Comparison of ENCODE assay signal across 8 cellular contexts in the genomic region with DNA sequence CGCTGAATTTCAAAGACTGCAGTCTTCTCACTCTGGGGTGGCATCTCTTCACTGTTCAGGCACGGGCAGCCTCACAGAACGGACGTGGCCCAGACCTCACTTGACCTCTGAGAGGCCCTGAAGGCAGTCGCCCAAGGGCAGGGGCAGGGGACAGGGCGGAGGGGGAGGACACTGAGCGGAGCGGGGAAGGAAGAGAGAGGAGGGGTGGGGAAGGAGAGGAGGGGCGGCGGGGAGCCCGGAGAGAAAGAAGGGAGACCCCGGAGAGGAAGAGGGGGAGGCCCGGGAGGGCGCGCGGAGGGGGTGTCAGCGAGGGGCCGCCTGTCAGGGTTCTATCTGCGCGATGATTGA. TPM values are rescaled to one million over a fixed set of nuclear protein-coding genes. Genes with fewer than 3 reads are reported as not detected.
DNase-seq lines count a peak whose midpoint lies in the region; ATAC-seq and TF ChIP-seq lines count a peak whose summit lies in the region.

No MANE protein-coding gene starts in this region.

- no peak for DNase-seq in GM06990 (ENCODE audit: extremely low read depth, insufficient read length)
- DNase-seq in PC-3: no peak
- no peak for DNase-seq in esophagus squamous epithelium (lab: John Stamatoyannopoulos, UW)
- DNase-seq in neuronal stem cell (ENCODE audit: low spot score): no peak
- DNase-seq in NCI-H1092 treated with DMSO at 0.1 percent for 48 hours (lab: John Stamatoyannopoulos, UW): no peak
- DNase-seq in effector CD4-positive, alpha-beta T cell: no peak
- DNase-seq in T-helper 9 cell: no peak
- DNase-seq in NCI-H2227 (lab: John Stamatoyannopoulos, UW; ENCODE audit: unreplicated experiment): no peak

- H2BK5ac ChIP-seq in neuronal stem cell (ENCODE audit: low read length): no peak overlapping the region

- no peak overlapping the region for H2BK120ac ChIP-seq in neuronal stem cell (ENCODE audit: low read depth, low read length)

- CTCF ChIA-PET in PC-3 (lab: Charles Lee): interaction anchor here (0.6 to 2.7 kb wide), 3 partner anchors 48 to 97 kb away, joined by 3 to 10 read pairs (median 4); partner anchors contain the start of gene COMTD1

- H3K4me2 ChIP-seq in PC-3 (ENCODE audit: low read length) (peak overlapping the region; percentile 78), neuronal stem cell (ENCODE audit: insufficient read depth, low read length, poor library complexity, severe bottlenecking) (peak overlapping the region; percentile 79)

- H4K20me1 ChIP-seq in PC-3 (ENCODE audit: low read length): no peaks in the 10 kb centered on the region

- H3K4me1 ChIP-seq in PC-3 (ENCODE audit: insufficient read depth, low read length) (peaks cover 19% of the 10 kb centered on the region), esophagus squamous epithelium (peaks cover 24 to 45% (median 31%) of the 10 kb centered on the region in 3 donors), neuronal stem cell (ENCODE audit: control insufficient read depth in 2 of 2, insufficient read depth in 1 of 2, low read depth in 1 of 2, low read length in 2 of 2) (peaks cover 0 to 8% of the 10 kb centered on the region in 2 donors)

- H3K4me3 ChIP-seq in GM06990 (replicated peaks; ENCODE audit: low read depth, low read length) (peak overlapping the region; percentile 50), PC-3 (ENCODE audit: low read length) (peak overlapping the region; percentile 66), esophagus squamous epithelium (peak overlapping the region; percentile 48 to 74 (median 57)), neuronal stem cell (ENCODE audit: low read length in 2 of 2) (peak overlapping the region; percentile 49 to 80)

- H2BK15ac ChIP-seq in neuronal stem cell (ENCODE audit: low read length): no peak overlapping the region

- no peak overlapping the region for H4K8ac ChIP-seq in neuronal stem cell (ENCODE audit: low read depth, low read length)

- no peak overlapping the region for H3K23ac ChIP-seq in neuronal stem cell (ENCODE audit: low read depth, low read length, poor library complexity)

- peaks cover 3% of the 10 kb centered on the region for H3K27me3 ChIP-seq in GM06990 (replicated peaks; ENCODE audit: control insufficient read depth, insufficient read depth, low read length)
- no peaks in the 10 kb centered on the region; the same call in 1 of the 2 replicates for H3K27me3 ChIP-seq in PC-3 (ENCODE audit: low read length)
- no peaks in the 10 kb centered on the region for H3K27me3 ChIP-seq in esophagus squamous epithelium
- H3K27me3 ChIP-seq in neuronal stem cell (ENCODE audit: control insufficient read depth in 3 of 3, insufficient read depth in 3 of 3, low read depth in 1 of 3, low read length in 3 of 3): peaks cover 0 to 51% (median 19%) of the 10 kb centered on the region in 3 experiments

- peak; percentile 19 for ATAC-seq in PC-3

- no peaks in the 10 kb centered on the region for H3K79me1 ChIP-seq in neuronal stem cell (ENCODE audit: low read depth, low read length)

- H3K79me2 ChIP-seq in PC-3 (ENCODE audit: low read length): no peaks in the 10 kb centered on the region

- H3K36me3 ChIP-seq in GM06990 (ENCODE audit: control insufficient read depth, insufficient read depth, low read length): no peaks in the 10 kb centered on the region
- no peaks in the 10 kb centered on the region for H3K36me3 ChIP-seq in PC-3 (ENCODE audit: low read depth, low read length)
- no peaks in the 10 kb centered on the region for H3K36me3 ChIP-seq in esophagus squamous epithelium
- no peaks in the 10 kb centered on the region for H3K36me3 ChIP-seq in neuronal stem cell (replicated peaks in 1 of 2; ENCODE audit: control insufficient read depth in 2 of 2, insufficient read depth in 2 of 2, low read length in 2 of 2)

- TF ChIP-seq CTCF in GM06990 (IDR thresholded peaks at IDR 0.05; ENCODE audit: insufficient read depth, low read length, poor library complexity, severe bottlenecking): no peak
- no peak for TF ChIP-seq CTCF in PC-3 (conservative IDR thresholded peaks at IDR 0.05; ENCODE audit: low read depth, low read length)
- no peak for TF ChIP-seq CTCF in esophagus squamous epithelium (IDR thresholded peaks at IDR 0.05)

- no peak overlapping the region for H3K4ac ChIP-seq in neuronal stem cell (ENCODE audit: low read length)

- intact Hi-C loops in PC-3 (cut with micrococcal nuclease) (loop anchor here (10.0 kb wide), 1 partner anchor 740 kb away; no protein-coding TSS in a partner anchor), esophagus squamous epithelium (cut with DNase I) (no loop called here)

- H3K9ac ChIP-seq in PC-3 (ENCODE audit: low read length) (peak overlapping the region; percentile 50; the same call in 1 of the 2 replicates), neuronal stem cell (ENCODE audit: low read depth, low read length, poor library complexity) (peak overlapping the region; percentile 51)

- H3K9me2 ChIP-seq in PC-3 (replicated peaks; ENCODE audit: low read length): no peaks in the 10 kb centered on the region

- H3F3A ChIP-seq in PC-3 (ENCODE audit: low read length, unreplicated experiment): no peaks in the 10 kb centered on the region

- 0 to 5% methylated on average over 4 to 14 of the region's 20 CpGs for WGBS in esophagus squamous epithelium, 2 donors
- no CpG with 5 or more reads among the region's 20 CpGs for WGBS in neuronal stem cell (ENCODE audit: extremely low coverage in 2 of 2, insufficient read length in 2 of 2, insufficient replicate concordance in 1 of 2), 2 donors

- H2AFZ ChIP-seq in PC-3 (ENCODE audit: low read length): peak overlapping the region; percentile 79
- peak overlapping the region; percentile 92 for H2AFZ ChIP-seq in neuronal stem cell (ENCODE audit: low read length)

- no peak overlapping the region for H3K18ac ChIP-seq in neuronal stem cell (ENCODE audit: low read length)

- no peak overlapping the region for H2AK5ac ChIP-seq in neuronal stem cell (ENCODE audit: low read depth, low read length)

- H4K91ac ChIP-seq in neuronal stem cell (ENCODE audit: low read depth, low read length, poor library complexity): no peak overlapping the region

- no peak overlapping the region for H2BK12ac ChIP-seq in neuronal stem cell (ENCODE audit: low read length)

- no peak overlapping the region for H3K14ac ChIP-seq in neuronal stem cell (ENCODE audit: low read length)

- BruUV-seq in PC-3 (replicated peaks; lab: Mats Ljungman, UMichigan): no TSS peak

- peak overlapping the region; percentile 0; the same call in 1 of the 2 replicates for H3K27ac ChIP-seq in PC-3 (ENCODE audit: low read length)
- H3K27ac ChIP-seq in esophagus squamous epithelium: peak overlapping the region; percentile 96 to 98 (median 97)
- H3K27ac ChIP-seq in neuronal stem cell (replicated peaks; ENCODE audit: low read length): no peak overlapping the region

- no peaks in the 10 kb centered on the region for H3K9me3 ChIP-seq in PC-3 (ENCODE audit: low read length)
- H3K9me3 ChIP-seq in esophagus squamous epithelium: no peaks in the 10 kb centered on the region
- H3K9me3 ChIP-seq in neuronal stem cell (replicated peaks in 1 of 2; ENCODE audit: control insufficient read depth in 2 of 2, insufficient read depth in 1 of 2, low read depth in 1 of 2, low read length in 2 of 2): peaks cover 0 to 13% of the 10 kb centered on the region in 2 donors

- no peak for TF ChIP-seq POLR2A in esophagus squamous epithelium (IDR thresholded peaks at IDR 0.05)

- POLR2A ChIA-PET in PC-3 (lab: Charles Lee; ENCODE audit: unreplicated experiment): interaction anchor here (0.6 to 1.0 kb wide), 2 partner anchors 42 to 64 kb away, joined by 4 read pairs; no protein-coding TSS in a partner anchor

RNA-seq across cellular contexts. Expression of gene COMTD1, which starts 58.7 kb away (rescaled TPM):
- total RNA-seq in PC-3 (2014; rRNA removed) (183 and 214 TPM in 2 replicates), esophagus squamous epithelium (100 to 1,000 TPM in 3 of 4 donors, 10 to 100 TPM in 1; 87.8 to 139 (median 111) TPM)
- 3.8 TPM for polyA plus RNA-seq in neuronal stem cell (2013, experiment 1 of 2)
- 3.8 TPM for polyA plus RNA-seq in neuronal stem cell (2013, experiment 2 of 2)
